In the genomic region with DNA sequence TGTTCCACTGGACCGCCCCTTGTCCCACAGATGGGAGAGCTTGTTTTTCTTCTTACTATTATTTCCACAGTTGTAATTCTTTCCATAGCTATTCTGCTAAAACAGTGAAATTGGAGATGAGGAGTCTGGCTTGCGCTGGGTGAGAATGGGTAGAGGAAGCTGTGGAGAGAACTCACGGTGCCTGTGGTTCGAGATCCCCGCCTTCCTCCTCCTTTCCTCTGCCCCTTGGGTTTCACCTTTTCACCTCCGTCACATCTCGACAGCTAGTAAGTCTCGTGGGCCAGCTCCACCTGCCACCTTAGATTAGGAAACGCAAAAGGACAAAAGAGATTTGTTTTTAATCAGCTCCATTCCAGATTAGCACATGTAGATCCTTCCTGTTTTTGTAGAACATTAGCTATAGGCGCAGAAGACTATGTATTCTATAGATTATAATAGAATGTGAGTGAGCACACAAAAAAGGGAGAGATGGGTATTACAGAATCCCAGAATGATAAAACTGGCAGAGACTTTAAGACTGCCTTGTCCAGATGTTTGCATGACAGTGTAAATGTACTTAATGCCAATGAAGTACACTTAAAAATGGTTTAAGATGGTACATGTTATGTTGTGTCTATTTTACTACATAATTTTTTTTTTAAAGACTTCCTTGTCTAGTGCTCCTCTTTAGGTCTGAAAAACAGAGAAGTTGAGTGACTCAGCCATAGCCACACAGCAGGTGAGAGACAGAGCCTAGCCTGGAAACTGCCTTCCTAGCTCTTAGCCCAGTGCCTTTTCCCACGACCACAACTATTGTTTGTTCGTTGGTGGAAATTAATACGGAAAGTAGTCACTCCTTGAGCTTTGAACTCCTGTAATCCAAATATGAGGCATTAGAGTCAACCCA, we compare ENCODE assay signal across 1 cellular context.
TF ChIP-seq lines count a peak whose summit lies in the region.

No MANE protein-coding gene starts in this region.

TF ChIP-seq in K562, 482 proteins besides CTCF, POLR2A, EP300 and RAD21 (continued from another document):
- TF ChIP-seq TAF7 (tag; IDR thresholded peaks at IDR 0.05) (no peak), HDAC2 (IDR thresholded peaks at IDR 0.05) (no peak), BCOR (IDR thresholded peaks at IDR 0.05) (peak; percentile 37; the same call in 1 of the 2 replicates), TCF7 (IDR thresholded peaks at IDR 0.05; ENCODE audit: borderline replicate concordance) (no peak), STAT5B (CRISPR knock-in tag; IDR thresholded peaks at IDR 0.05) (no peak), PHF20 (IDR thresholded peaks at IDR 0.05; ENCODE audit: partially characterized antibody) (no peak), ZNF3 (CRISPR knock-in tag; IDR thresholded peaks at IDR 0.05) (no peak), TCF3 (CRISPR knock-in tag; IDR thresholded peaks at IDR 0.05) (peak; percentile 57; the same call in 1 of the 2 replicates), NELFE (IDR thresholded peaks at IDR 0.05; ENCODE audit: insufficient read depth, insufficient read length) (no peak), ZKSCAN8 (CRISPR knock-in tag; IDR thresholded peaks at IDR 0.05) (no peak), ZNF77 (CRISPR knock-in tag; IDR thresholded peaks at IDR 0.05) (no peak), TAL1 (IDR thresholded peaks at IDR 0.05) (peak; percentile 32; the same call in 1 of the 2 replicates), ZFP36 (IDR thresholded peaks at IDR 0.05; ENCODE audit: low read depth, low read length, partially characterized antibody) (peak; percentile 58), CBFA2T2 (conservative IDR thresholded peaks at IDR 0.05) (0 out of 2 replicates have a peak, but pooled peaks have one; percentile 16), BHLHE40 (IDR thresholded peaks at IDR 0.05; ENCODE audit: low read length) (peak; percentile 11; the same call in 1 of the 2 replicates), KAT8 (IDR thresholded peaks at IDR 0.05; ENCODE audit: low read depth) (no peak), ZNF23 (CRISPR knock-in tag; IDR thresholded peaks at IDR 0.05) (no peak), CBFA2T3 (IDR thresholded peaks at IDR 0.05) (peak; percentile 69), RBM25 (IDR thresholded peaks at IDR 0.05; ENCODE audit: low read depth, low read length, severe bottlenecking) (peak; percentile 85), ILF3 (IDR thresholded peaks at IDR 0.05; ENCODE audit: borderline replicate concordance) (no peak), XRCC4 (IDR thresholded peaks at IDR 0.05; ENCODE audit: extremely low read depth, insufficient read depth, insufficient read length) (no peak), KDM1A (IDR thresholded peaks at IDR 0.05) (no peak), L3MBTL2 (IDR thresholded peaks at IDR 0.05) (no peak), XRCC5 (IDR thresholded peaks at IDR 0.05; ENCODE audit: low read depth, low read length) (no peak), EZH2 (IDR thresholded peaks at IDR 0.05; ENCODE audit: borderline replicate concordance, low read depth, low read length) (no peak), KLF6 (CRISPR knock-in tag; IDR thresholded peaks at IDR 0.05; ENCODE audit: borderline replicate concordance) (no peak), TEAD4 (IDR thresholded peaks at IDR 0.05; ENCODE audit: low read length) (peak; percentile 62), TEAD4 (CRISPR knock-in tag; IDR thresholded peaks at IDR 0.05; ENCODE audit: borderline replicate concordance) (no peak), ZNF668 (CRISPR knock-in tag; IDR thresholded peaks at IDR 0.05) (no peak), NFXL1 (CRISPR knock-in tag; IDR thresholded peaks at IDR 0.05) (no peak), ZNF57 (CRISPR knock-in tag; IDR thresholded peaks at IDR 0.05) (no peak), KLF16 (IDR thresholded peaks at IDR 0.05) (0 out of 2 replicates have a peak, but pooled peaks have one; percentile 11), MED1 (CRISPR knock-in tag; IDR thresholded peaks at IDR 0.05; ENCODE audit: borderline replicate concordance) (no peak), CREM (IDR thresholded peaks at IDR 0.05; ENCODE audit: low read depth) (no peak), NR2C2 (CRISPR knock-in tag; IDR thresholded peaks at IDR 0.05) (no peak), NR2C2 (tag; IDR thresholded peaks at IDR 0.05) (no peak), NRF1 (conservative IDR thresholded peaks at IDR 0.05 in 1 of 2, IDR thresholded peaks at IDR 0.05 in 1 of 2) (no peak), ZNF444 (CRISPR knock-in tag; IDR thresholded peaks at IDR 0.05) (no peak), SREBF1 (IDR thresholded peaks at IDR 0.05; ENCODE audit: borderline replicate concordance, low read depth, low read length) (no peak), MYC (IDR thresholded peaks at IDR 0.05; ENCODE audit: low read depth, low read length) (no peak), MYC (CRISPR knock-in tag; IDR thresholded peaks at IDR 0.05; ENCODE audit: borderline replicate concordance, low read depth) (no peak)
- TF ChIP-seq, protein P1, sequence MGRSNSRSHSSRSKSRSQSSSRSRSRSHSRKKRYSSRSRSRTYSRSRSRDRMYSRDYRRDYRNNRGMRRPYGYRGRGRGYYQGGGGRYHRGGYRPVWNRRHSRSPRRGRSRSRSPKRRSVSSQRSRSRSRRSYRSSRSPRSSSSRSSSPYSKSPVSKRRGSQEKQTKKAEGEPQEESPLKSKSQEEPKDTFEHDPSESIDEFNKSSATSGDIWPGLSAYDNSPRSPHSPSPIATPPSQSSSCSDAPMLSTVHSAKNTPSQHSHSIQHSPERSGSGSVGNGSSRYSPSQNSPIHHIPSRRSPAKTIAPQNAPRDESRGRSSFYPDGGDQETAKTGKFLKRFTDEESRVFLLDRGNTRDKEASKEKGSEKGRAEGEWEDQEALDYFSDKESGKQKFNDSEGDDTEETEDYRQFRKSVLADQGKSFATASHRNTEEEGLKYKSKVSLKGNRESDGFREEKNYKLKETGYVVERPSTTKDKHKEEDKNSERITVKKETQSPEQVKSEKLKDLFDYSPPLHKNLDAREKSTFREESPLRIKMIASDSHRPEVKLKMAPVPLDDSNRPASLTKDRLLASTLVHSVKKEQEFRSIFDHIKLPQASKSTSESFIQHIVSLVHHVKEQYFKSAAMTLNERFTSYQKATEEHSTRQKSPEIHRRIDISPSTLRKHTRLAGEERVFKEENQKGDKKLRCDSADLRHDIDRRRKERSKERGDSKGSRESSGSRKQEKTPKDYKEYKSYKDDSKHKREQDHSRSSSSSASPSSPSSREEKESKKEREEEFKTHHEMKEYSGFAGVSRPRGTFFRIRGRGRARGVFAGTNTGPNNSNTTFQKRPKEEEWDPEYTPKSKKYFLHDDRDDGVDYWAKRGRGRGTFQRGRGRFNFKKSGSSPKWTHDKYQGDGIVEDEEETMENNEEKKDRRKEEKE (IDR thresholded peaks at IDR 0.05; ENCODE audit: borderline replicate concordance in 1 of 2, control insufficient read depth in 1 of 2, low read depth in 2 of 2, low read length in 1 of 2) = no peak
- TF ChIP-seq, protein P2, sequence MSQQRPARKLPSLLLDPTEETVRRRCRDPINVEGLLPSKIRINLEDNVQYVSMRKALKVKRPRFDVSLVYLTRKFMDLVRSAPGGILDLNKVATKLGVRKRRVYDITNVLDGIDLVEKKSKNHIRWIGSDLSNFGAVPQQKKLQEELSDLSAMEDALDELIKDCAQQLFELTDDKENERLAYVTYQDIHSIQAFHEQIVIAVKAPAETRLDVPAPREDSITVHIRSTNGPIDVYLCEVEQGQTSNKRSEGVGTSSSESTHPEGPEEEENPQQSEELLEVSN (IDR thresholded peaks at IDR 0.05; ENCODE audit: borderline replicate concordance in 1 of 2, extremely low read depth in 1 of 2, insufficient read depth in 1 of 2, insufficient read length in 1 of 2, low read depth in 1 of 2, low read length in 1 of 2, poor library complexity in 1 of 2, severe bottlenecking in 1 of 2) = no peak
- TF ChIP-seq, protein P3, sequence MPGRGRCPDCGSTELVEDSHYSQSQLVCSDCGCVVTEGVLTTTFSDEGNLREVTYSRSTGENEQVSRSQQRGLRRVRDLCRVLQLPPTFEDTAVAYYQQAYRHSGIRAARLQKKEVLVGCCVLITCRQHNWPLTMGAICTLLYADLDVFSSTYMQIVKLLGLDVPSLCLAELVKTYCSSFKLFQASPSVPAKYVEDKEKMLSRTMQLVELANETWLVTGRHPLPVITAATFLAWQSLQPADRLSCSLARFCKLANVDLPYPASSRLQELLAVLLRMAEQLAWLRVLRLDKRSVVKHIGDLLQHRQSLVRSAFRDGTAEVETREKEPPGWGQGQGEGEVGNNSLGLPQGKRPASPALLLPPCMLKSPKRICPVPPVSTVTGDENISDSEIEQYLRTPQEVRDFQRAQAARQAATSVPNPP (IDR thresholded peaks at IDR 0.05; ENCODE audit: borderline replicate concordance, insufficient read depth, insufficient read length) = no peak
- TF ChIP-seq, protein P4, sequence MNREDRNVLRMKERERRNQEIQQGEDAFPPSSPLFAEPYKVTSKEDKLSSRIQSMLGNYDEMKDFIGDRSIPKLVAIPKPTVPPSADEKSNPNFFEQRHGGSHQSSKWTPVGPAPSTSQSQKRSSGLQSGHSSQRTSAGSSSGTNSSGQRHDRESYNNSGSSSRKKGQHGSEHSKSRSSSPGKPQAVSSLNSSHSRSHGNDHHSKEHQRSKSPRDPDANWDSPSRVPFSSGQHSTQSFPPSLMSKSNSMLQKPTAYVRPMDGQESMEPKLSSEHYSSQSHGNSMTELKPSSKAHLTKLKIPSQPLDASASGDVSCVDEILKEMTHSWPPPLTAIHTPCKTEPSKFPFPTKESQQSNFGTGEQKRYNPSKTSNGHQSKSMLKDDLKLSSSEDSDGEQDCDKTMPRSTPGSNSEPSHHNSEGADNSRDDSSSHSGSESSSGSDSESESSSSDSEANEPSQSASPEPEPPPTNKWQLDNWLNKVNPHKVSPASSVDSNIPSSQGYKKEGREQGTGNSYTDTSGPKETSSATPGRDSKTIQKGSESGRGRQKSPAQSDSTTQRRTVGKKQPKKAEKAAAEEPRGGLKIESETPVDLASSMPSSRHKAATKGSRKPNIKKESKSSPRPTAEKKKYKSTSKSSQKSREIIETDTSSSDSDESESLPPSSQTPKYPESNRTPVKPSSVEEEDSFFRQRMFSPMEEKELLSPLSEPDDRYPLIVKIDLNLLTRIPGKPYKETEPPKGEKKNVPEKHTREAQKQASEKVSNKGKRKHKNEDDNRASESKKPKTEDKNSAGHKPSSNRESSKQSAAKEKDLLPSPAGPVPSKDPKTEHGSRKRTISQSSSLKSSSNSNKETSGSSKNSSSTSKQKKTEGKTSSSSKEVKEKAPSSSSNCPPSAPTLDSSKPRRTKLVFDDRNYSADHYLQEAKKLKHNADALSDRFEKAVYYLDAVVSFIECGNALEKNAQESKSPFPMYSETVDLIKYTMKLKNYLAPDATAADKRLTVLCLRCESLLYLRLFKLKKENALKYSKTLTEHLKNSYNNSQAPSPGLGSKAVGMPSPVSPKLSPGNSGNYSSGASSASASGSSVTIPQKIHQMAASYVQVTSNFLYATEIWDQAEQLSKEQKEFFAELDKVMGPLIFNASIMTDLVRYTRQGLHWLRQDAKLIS (CRISPR knock-in tag; IDR thresholded peaks at IDR 0.05) = no peak
- TF ChIP-seq, protein P5, sequence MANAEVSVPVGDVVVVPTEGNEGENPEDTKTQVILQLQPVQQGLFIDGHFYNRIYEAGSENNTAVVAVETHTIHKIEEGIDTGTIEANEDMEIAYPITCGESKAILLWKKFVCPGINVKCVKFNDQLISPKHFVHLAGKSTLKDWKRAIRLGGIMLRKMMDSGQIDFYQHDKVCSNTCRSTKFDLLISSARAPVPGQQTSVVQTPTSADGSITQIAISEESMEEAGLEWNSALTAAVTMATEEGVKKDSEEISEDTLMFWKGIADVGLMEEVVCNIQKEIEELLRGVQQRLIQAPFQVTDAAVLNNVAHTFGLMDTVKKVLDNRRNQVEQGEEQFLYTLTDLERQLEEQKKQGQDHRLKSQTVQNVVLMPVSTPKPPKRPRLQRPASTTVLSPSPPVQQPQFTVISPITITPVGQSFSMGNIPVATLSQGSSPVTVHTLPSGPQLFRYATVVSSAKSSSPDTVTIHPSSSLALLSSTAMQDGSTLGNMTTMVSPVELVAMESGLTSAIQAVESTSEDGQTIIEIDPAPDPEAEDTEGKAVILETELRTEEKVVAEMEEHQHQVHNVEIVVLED (CRISPR knock-in tag; IDR thresholded peaks at IDR 0.05) = no peak
- TF ChIP-seq, protein P6, sequence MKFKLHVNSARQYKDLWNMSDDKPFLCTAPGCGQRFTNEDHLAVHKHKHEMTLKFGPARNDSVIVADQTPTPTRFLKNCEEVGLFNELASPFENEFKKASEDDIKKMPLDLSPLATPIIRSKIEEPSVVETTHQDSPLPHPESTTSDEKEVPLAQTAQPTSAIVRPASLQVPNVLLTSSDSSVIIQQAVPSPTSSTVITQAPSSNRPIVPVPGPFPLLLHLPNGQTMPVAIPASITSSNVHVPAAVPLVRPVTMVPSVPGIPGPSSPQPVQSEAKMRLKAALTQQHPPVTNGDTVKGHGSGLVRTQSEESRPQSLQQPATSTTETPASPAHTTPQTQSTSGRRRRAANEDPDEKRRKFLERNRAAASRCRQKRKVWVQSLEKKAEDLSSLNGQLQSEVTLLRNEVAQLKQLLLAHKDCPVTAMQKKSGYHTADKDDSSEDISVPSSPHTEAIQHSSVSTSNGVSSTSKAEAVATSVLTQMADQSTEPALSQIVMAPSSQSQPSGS (CRISPR knock-in tag; IDR thresholded peaks at IDR 0.05) = no peak
